In genomic region chr1:54398963-54399528, GRCh38 we compare ENCODE assay signal across 26 cellular contexts. TPM values are rescaled to one million over a fixed set of nuclear protein-coding genes. Genes with fewer than 3 reads are reported as not detected.
DNase-seq lines count a peak whose midpoint lies in the region; ATAC-seq and TF ChIP-seq lines count a peak whose summit lies in the region.
"Had no signal": no experiment of that assay in that cellular context is flagged by ENCODE, and none has a peak within 500 bp of the region (broad histone marks: within the 10 kb centered on the region; RNA-seq: fewer than 3 reads in every experiment).

No MANE protein-coding gene starts in this region.

- H3K9me3 Mint-ChIP-seq in CD4-positive, alpha-beta memory T cell = no peaks in the 10 kb centered on the region
- H3K9me3 Mint-ChIP-seq in activated naive CD8-positive, alpha-beta T cell treated with anti-CD3 and anti-CD28 coated beads for 36 hours = peaks cover 4% of the 10 kb centered on the region
- H3K9me3 Mint-ChIP-seq in neural crest cell = no peaks in the 10 kb centered on the region
- H3K9me3 Mint-ChIP-seq: T-helper 1 cell treated with Interleukin-12 subunit alpha and Interleukin-12 subunit beta and Interleukin-4 antibody, amounts not matched to agents 30 μg/mL and 1 μg/mL, for 36 hours had no signal

- H3K4me1 Mint-ChIP-seq in CD4-positive, alpha-beta memory T cell = peaks cover 50 to 81% (median 63%) of the 10 kb centered on the region in 4 donors
- peaks cover 67% of the 10 kb centered on the region for H3K4me1 Mint-ChIP-seq in activated naive CD8-positive, alpha-beta T cell treated with anti-CD3 and anti-CD28 coated beads for 36 hours
- H3K4me1 Mint-ChIP-seq in neural crest cell = peaks cover 54% of the 10 kb centered on the region

- H3K4me3 ChIP-seq in CD4-positive, alpha-beta memory T cell (ENCODE audit: low read length in 2 of 2) = no peak overlapping the region
- H3K4me3 ChIP-seq: ascending aorta, esophagus squamous epithelium, sigmoid colon, SK-N-MC, thoracic aorta, uterus had no signal

- peak overlapping the region in 5 of 7 donors; percentile 11 to 83 (median 48) for H3K27ac Mint-ChIP-seq in CD4-positive, alpha-beta memory T cell
- H3K27ac Mint-ChIP-seq in activated naive CD8-positive, alpha-beta T cell treated with anti-CD3 and anti-CD28 coated beads for 36 hours = peak overlapping the region; percentile 85
- no peak overlapping the region for H3K27ac Mint-ChIP-seq in neural crest cell (ENCODE audit: unreplicated experiment)
- H3K27ac Mint-ChIP-seq: progenitor cell of endocrine pancreas; T-helper 1 cell treated with Interleukin-12 subunit alpha and Interleukin-12 subunit beta and Interleukin-4 antibody, amounts not matched to agents 30 μg/mL and 1 μg/mL, for 36 hours had no signal

- CTCF ChIA-PET in CD4-positive, alpha-beta memory T cell (lab: Charles Lee; ENCODE audit: partially characterized antibody) = no interaction called here

- POLR2A ChIA-PET in CD4-positive, alpha-beta memory T cell (lab: Charles Lee; ENCODE audit: partially characterized antibody) = no interaction called here

- H3K27me3 Mint-ChIP-seq in CD4-positive, alpha-beta memory T cell = no peaks in the 10 kb centered on the region
- no peaks in the 10 kb centered on the region for H3K27me3 Mint-ChIP-seq in activated naive CD8-positive, alpha-beta T cell treated with anti-CD3 and anti-CD28 coated beads for 36 hours
- H3K27me3 Mint-ChIP-seq in neural crest cell (ENCODE audit: low read depth) = no peaks in the 10 kb centered on the region
- H3K27me3 Mint-ChIP-seq: progenitor cell of endocrine pancreas had no signal

- ATAC-seq in GM19351 (IDR thresholded peaks at IDR 0.05; ENCODE audit: unreplicated experiment) = no peak

- H3K36me3 Mint-ChIP-seq in CD4-positive, alpha-beta memory T cell = peaks cover 65 to 79% of the 10 kb centered on the region in 2 donors
- H3K36me3 Mint-ChIP-seq in activated naive CD8-positive, alpha-beta T cell treated with anti-CD3 and anti-CD28 coated beads for 36 hours = peaks cover 75% of the 10 kb centered on the region
- peaks cover 46% of the 10 kb centered on the region for H3K36me3 Mint-ChIP-seq in neural crest cell (ENCODE audit: low read depth)

- H3K4me1 ChIP-seq in CD4-positive, alpha-beta memory T cell (ENCODE audit: insufficient read depth, low read length) = peaks cover 44% of the 10 kb centered on the region
- H3K4me1 ChIP-seq: BE2C had no signal

- peak overlapping the region in 2 of 8 donors; percentile 9 to 17 for H3K4me3 Mint-ChIP-seq in CD4-positive, alpha-beta memory T cell
- no peak overlapping the region for H3K4me3 Mint-ChIP-seq in activated naive CD8-positive, alpha-beta T cell treated with anti-CD3 and anti-CD28 coated beads for 36 hours
- peak overlapping the region; percentile 0 for H3K4me3 Mint-ChIP-seq in neural crest cell

- H3K27me3 ChIP-seq in CD4-positive, alpha-beta memory T cell (ENCODE audit: insufficient read depth, low read length) = no peaks in the 10 kb centered on the region
- H3K27me3 ChIP-seq: ascending aorta, BE2C, esophagus squamous epithelium, sigmoid colon, uterus had no signal

- intact Hi-C loops in CD4-positive, alpha-beta memory T cell (cut with micrococcal nuclease) = no loop called here

- H3K27ac ChIP-seq in CD4-positive, alpha-beta memory T cell (ENCODE audit: low read depth, low read length) = no peak overlapping the region
- H3K27ac ChIP-seq: ascending aorta, esophagus squamous epithelium, RWPE1, sigmoid colon, SK-N-MC, thoracic aorta, uterus had no signal

- peaks cover 42% of the 10 kb centered on the region for H3K36me3 ChIP-seq in CD4-positive, alpha-beta memory T cell (ENCODE audit: insufficient read depth, low read length)
- H3K36me3 ChIP-seq: uterus had no signal

- no peak for TF ChIP-seq CTCF in neural crest cell (conservative IDR thresholded peaks at IDR 0.05)

- DNase-seq in activated CD4-positive, alpha-beta T cell treated with anti-CD3 and anti-CD28 coated beads for 48 hours = peak; percentile 57
- no peak for DNase-seq in activated CD4-positive, alpha-beta T cell treated with anti-CD3 and anti-CD28 coated beads for 4 hours
- no peak for DNase-seq in CD4-positive, alpha-beta memory T cell
- peak; percentile 36 for DNase-seq in activated naive CD8-positive, alpha-beta T cell treated with anti-CD3 and anti-CD28 coated beads for 36 hours
- no peak for DNase-seq in neural crest cell (ENCODE audit: low read depth, low spot score)
- DNase-seq in NCI-H345 treated with DMSO at 0.1 percent for 48 hours (lab: John Stamatoyannopoulos, UW; ENCODE audit: unreplicated experiment) = no peak
- DNase-seq in amniotic stem cell (lab: John Stamatoyannopoulos, UW) = no peak
- DNase-seq: activated effector memory CD4-positive, alpha-beta T cell treated with anti-CD3 and anti-CD28 coated beads, Interleukin-2, amount 50 U/mL, for 16 hours; BE2C; COR-L47; cortex of kidney; esophagus squamous epithelium; GDM1; hippocampal formation; NCI-H1048; NCI-H1930; NCI-H748 treated with DMSO at 0.1 percent for 48 hours; sigmoid colon; uterus had no signal

- H3K9me3 ChIP-seq in CD4-positive, alpha-beta memory T cell (ENCODE audit: control insufficient read depth in 1 of 2, low read length in 2 of 2) = no peaks in the 10 kb centered on the region
- H3K9me3 ChIP-seq: ascending aorta, BE2C, esophagus squamous epithelium, sigmoid colon, thoracic aorta, uterus had no signal

RNA-seq across cellular contexts. Expression of gene SSBP3, which starts 7.1 kb away (rescaled TPM):
- 10 to 100 TPM; 67.6 to 87.6 TPM for total RNA-seq in CD4-positive, alpha-beta memory T cell
- 10 to 100 TPM; 10.9 to 22.7 TPM for polyA plus RNA-seq in CD4-positive, alpha-beta memory T cell
- total RNA-seq in activated naive CD8-positive, alpha-beta T cell treated with anti-CD3 and anti-CD28 coated beads for 36 hours = 10 to 100 TPM; 62.8 to 65.4 TPM
- 94.3 and 99.0 TPM in 2 replicates for total RNA-seq in neural crest cell

Comparison
In these comparisons a context has a peak if more than half of its experiments do, and no peak if none do; other contexts are left out.
1. DNase-seq: peak in activated CD4-positive, alpha-beta T cell treated with anti-CD3 and anti-CD28 coated beads for 48 hours (single experiment) and activated naive CD8-positive, alpha-beta T cell treated with anti-CD3 and anti-CD28 coated beads for 36 hours (single experiment); none in activated CD4-positive, alpha-beta T cell treated with anti-CD3 and anti-CD28 coated beads for 4 hours (0 of 2), CD4-positive, alpha-beta memory T cell (0 of 5), neural crest cell (single experiment), NCI-H345 treated with DMSO at 0.1 percent for 48 hours (single experiment) and amniotic stem cell (single experiment).